Comparison of ENCODE assay signal across 25 cellular contexts in genomic region chr6:20554326-20554725, GRCh38.
"Had no signal": no experiment of that assay in that cellular context is flagged by ENCODE, and none has a peak within 500 bp of the region (broad histone marks: within the 10 kb centered on the region; RNA-seq: fewer than 3 reads in every experiment).

No MANE protein-coding gene starts in this region.

- H3K9me3 Mint-ChIP-seq: activated B cell treated with CpG ODN at 0.5 μM for 24 hours; activated CD8-positive, alpha-beta T cell treated with anti-CD3 and anti-CD28 coated beads for 36 hours; activated naive CD4-positive, alpha-beta T cell treated with anti-CD3 and anti-CD28 coated beads, Interleukin-2, amount 50 U/mL, for 72 hours; activated T-helper 2 cell treated with anti-CD3 and anti-CD28 coated beads, Interferon-gamma antibody, Interleukin-2, Interleukin-4, amounts not matched to agents 10 μg/mL and 5 μg/mL and 100 μg/mL, durations not matched to agents 14 hours and 24 hours and 36 hours; natural killer cell; neural progenitor cell; T-cell; T-helper 2 cell treated with Interferon-gamma antibody and Interleukin-4, amounts not matched to agents 5 μg/mL and 100 μg/mL, for 36 hours had no signal

- DNase-seq: activated B cell treated with CpG ODN at 0.5 μM for 24 hours; activated CD4-positive, alpha-beta T cell treated with anti-CD3 and anti-CD28 coated beads, Interleukin-2, amount 50 U/mL, for 1 hour; activated CD8-positive, alpha-beta memory T cell treated with anti-CD3 and anti-CD28 coated beads, Interleukin-2, amount 10 ng/mL, durations not matched to agents 7 days and 5 days; activated CD8-positive, alpha-beta T cell treated with anti-CD3 and anti-CD28 coated beads for 36 hours; activated T-cell treated with anti-CD3 and anti-CD28 coated beads, Interleukin-2, amount 50 U/mL, for 48 hours; aorta; body of pancreas; cortex of kidney; foreskin keratinocyte; heart left ventricle; left ventricle myocardium inferior; mesendoderm; natural killer cell; occipital lobe; stimulated activated CD4-positive, alpha-beta T cell treated with anti-CD3 and anti-CD28 coated beads, Interleukin-15, amount 100 ng/mL, for 24 hours; stimulated activated naive CD4-positive, alpha-beta T cell; T-cell had no signal

- H3K9ac ChIP-seq: neural progenitor cell had no signal

- H3K27ac Mint-ChIP-seq: activated B cell treated with CpG ODN at 0.5 μM for 24 hours; activated CD8-positive, alpha-beta memory T cell treated with anti-CD3 and anti-CD28 coated beads, Interleukin-2, amount 10 ng/mL, durations not matched to agents 7 days and 5 days; activated CD8-positive, alpha-beta T cell treated with anti-CD3 and anti-CD28 coated beads for 36 hours; activated naive CD4-positive, alpha-beta T cell treated with anti-CD3 and anti-CD28 coated beads, Interleukin-2, amount 50 U/mL, for 72 hours; activated T-helper 2 cell treated with anti-CD3 and anti-CD28 coated beads, Interferon-gamma antibody, Interleukin-2, Interleukin-4, amounts not matched to agents 10 μg/mL and 5 μg/mL and 100 μg/mL, durations not matched to agents 14 hours and 24 hours and 36 hours; natural killer cell; neural progenitor cell; T-cell; T-helper 2 cell treated with Interferon-gamma antibody and Interleukin-4, amounts not matched to agents 5 μg/mL and 100 μg/mL, for 36 hours had no signal

- H3K27ac ChIP-seq: body of pancreas, esophagus muscularis mucosa, foreskin keratinocyte, heart left ventricle, left ventricle myocardium inferior, neural progenitor cell, right atrium auricular region, tibial nerve had no signal

- H3K4me3 Mint-ChIP-seq: activated B cell treated with CpG ODN at 0.5 μM for 24 hours; activated CD8-positive, alpha-beta memory T cell treated with anti-CD3 and anti-CD28 coated beads, Interleukin-2, amount 10 ng/mL, durations not matched to agents 7 days and 5 days; activated CD8-positive, alpha-beta T cell treated with anti-CD3 and anti-CD28 coated beads for 36 hours; natural killer cell; neural progenitor cell; T-cell; T-helper 2 cell treated with Interferon-gamma antibody and Interleukin-4, amounts not matched to agents 5 μg/mL and 100 μg/mL, for 36 hours had no signal

- H3K4me1 ChIP-seq: body of pancreas, foreskin keratinocyte, heart left ventricle, neural progenitor cell, right atrium auricular region had no signal

- H3K9me3 ChIP-seq: body of pancreas, esophagus muscularis mucosa, heart left ventricle, left ventricle myocardium inferior, right atrium auricular region, tibial nerve had no signal

- H3K27me3 Mint-ChIP-seq: activated B cell treated with CpG ODN at 0.5 μM for 24 hours; activated CD8-positive, alpha-beta memory T cell treated with anti-CD3 and anti-CD28 coated beads, Interleukin-2, amount 10 ng/mL, durations not matched to agents 7 days and 5 days; activated CD8-positive, alpha-beta T cell treated with anti-CD3 and anti-CD28 coated beads for 36 hours; T-cell had no signal

- H3K27me3 ChIP-seq: body of pancreas, esophagus muscularis mucosa, foreskin keratinocyte, heart left ventricle, neural progenitor cell, right atrium auricular region, tibial nerve had no signal

- H3K4me1 Mint-ChIP-seq: activated B cell treated with CpG ODN at 0.5 μM for 24 hours; activated CD8-positive, alpha-beta memory T cell treated with anti-CD3 and anti-CD28 coated beads, Interleukin-2, amount 10 ng/mL, durations not matched to agents 7 days and 5 days; natural killer cell had no signal

- H3K4me3 ChIP-seq: body of pancreas, esophagus muscularis mucosa, heart left ventricle, left ventricle myocardium inferior, lung, neural progenitor cell, right atrium auricular region, tibial nerve had no signal

- H3K36me3 ChIP-seq: neural progenitor cell had no signal
